Comparison of ENCODE assay signal across 25 cellular contexts in the genomic region with DNA sequence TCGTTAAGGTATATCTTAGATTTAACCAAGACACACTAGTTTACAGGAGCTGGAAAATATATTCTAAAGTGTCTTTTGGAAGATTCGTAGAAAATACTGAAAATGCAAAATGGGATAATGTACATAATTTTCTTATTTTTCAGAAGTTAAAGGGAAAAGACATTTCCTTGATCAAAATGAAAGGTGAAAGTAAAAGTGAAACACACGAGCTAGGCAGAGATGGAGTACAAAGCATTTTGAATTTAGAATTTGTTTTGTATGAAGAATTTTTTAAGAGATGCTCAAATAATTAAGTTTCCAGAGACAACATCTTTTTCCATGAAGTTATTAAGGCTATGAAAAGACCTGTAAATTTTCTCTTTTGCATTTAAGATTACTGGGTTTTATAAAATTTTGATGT.
"Had no signal": no experiment of that assay in that cellular context is flagged by ENCODE, and none has a peak within 500 bp of the region (broad histone marks: within the 10 kb centered on the region; RNA-seq: fewer than 3 reads in every experiment).

No MANE protein-coding gene starts in this region.

- H3K27me3 ChIP-seq: breast epithelium, dorsolateral prefrontal cortex, left lung, spleen, testis, vagina had no signal

- H3K9me3 ChIP-seq: breast epithelium, left lung, prostate gland, testis, vagina had no signal

- H3K36me3 ChIP-seq: breast epithelium, left lung, prostate gland, spleen, vagina had no signal

- H3K4me1 ChIP-seq: breast epithelium, left lung, prostate gland, spleen, testis, vagina had no signal

- H3K27ac ChIP-seq: breast epithelium, dorsolateral prefrontal cortex, left lung, prostate gland, spleen, testis, vagina, VCaP had no signal

- ATAC-seq: activated T-helper 17 cell treated with anti-CD3 and anti-CD28 coated beads, Interleukin-2, amount 50 U/mL, for 72 hours; effector memory CD8-positive, alpha-beta T cell; esophagus mucosa; left lung; naive thymus-derived CD4-positive, alpha-beta T cell had no signal

- H3K4me3 ChIP-seq: breast epithelium, dorsolateral prefrontal cortex, left lung, lung, prostate gland, spleen, testis, vagina had no signal

- DNase-seq: activated CD4-positive, alpha-beta T cell treated with anti-CD3 and anti-CD28 coated beads, Interleukin-2, amount 10 ng/mL, durations not matched to agents 7 days and 5 days; activated CD4-positive, CD25-positive, alpha-beta regulatory T cell treated with anti-CD3 and anti-CD28 coated beads, Interleukin-2, amount 50 U/mL, for 72 hours; activated naive CD4-positive, alpha-beta T cell treated with Interleukin-2 at 50 U/mL for 16 hours; activated naive CD8-positive, alpha-beta T cell treated with anti-CD3 and anti-CD28 coated beads, Interleukin-2, amount 10 ng/mL, durations not matched to agents 7 days and 5 days; activated T-cell treated with anti-CD3 and anti-CD28 coated beads, Interleukin-2, amount 50 U/mL, for 1 hour; amniotic stem cell; dorsolateral prefrontal cortex; effector memory CD8-positive, alpha-beta T cell; hippocampal formation; kidney glomerular epithelial cell; left lung; naive thymus-derived CD4-positive, alpha-beta T cell; spleen; stimulated activated CD4-positive, alpha-beta T cell treated with anti-CD3 and anti-CD28 coated beads, Interleukin-4, amount 100 ng/mL, for 1 hour; stimulated activated naive CD4-positive, alpha-beta T cell; testis had no signal

- FAIRE-seq: colon, endothelial cell of umbilical vein had no signal
